1 cellular context compared by ENCODE assay signal in genomic region chr2:145186303-145186702, GRCh38.
A peak's percentile ranks its signal among the peaks of the same experiment; 100 is the strongest.
TF ChIP-seq lines count a peak whose summit lies in the region.

No MANE protein-coding gene starts in this region.

TF ChIP-seq in K562, 482 proteins besides CTCF, POLR2A, EP300 and RAD21 (continued from another document):
- peak; percentile 37 for TF ChIP-seq CTCFL (IDR thresholded peaks at IDR 0.05; ENCODE audit: borderline replicate concordance, insufficient read depth, low read depth, low read length, poor library complexity, severe bottlenecking)
- TF ChIP-seq RHOXF2B (CRISPR knock-in tag; conservative IDR thresholded peaks at IDR 0.05): no peak
TF ChIP-seq in K562: peak in this region for 3.
